Comparison of ENCODE assay signal across 16 cellular contexts in genomic region chr7:99623702-99624447, GRCh38. TPM values are rescaled to one million over a fixed set of nuclear protein-coding genes. Genes with fewer than 3 reads are reported as not detected.
DNase-seq lines count a peak whose midpoint lies in the region; ATAC-seq and TF ChIP-seq lines count a peak whose summit lies in the region.
"Had no signal": no experiment of that assay in that cellular context is flagged by ENCODE, and none has a peak within 500 bp of the region (broad histone marks: within the 10 kb centered on the region; RNA-seq: fewer than 3 reads in every experiment).

No MANE protein-coding gene starts in this region.

- H3K27ac ChIP-seq in DND-41 (ENCODE audit: low read length) (peak overlapping the region; percentile 99), SJSA1 (peak overlapping the region; percentile 64), osteoblast (ENCODE audit: low read depth, low read length) (no peak overlapping the region)
- H3K27ac ChIP-seq: dorsolateral prefrontal cortex, uterus had no signal

- H3K4me1 ChIP-seq in DND-41 (ENCODE audit: insufficient read depth, low read length) (peaks cover 74% of the 10 kb centered on the region), SJSA1 (replicated peaks) (peaks cover 78% of the 10 kb centered on the region), osteoblast (ENCODE audit: insufficient read depth, low read length) (no peaks in the 10 kb centered on the region)
- H3K4me1 ChIP-seq: uterus had no signal

- ATAC-seq in DND-41 (ENCODE audit: insufficient read depth, low read depth) (peak; percentile 21), GM21717 (IDR thresholded peaks at IDR 0.05; ENCODE audit: unreplicated experiment) (no peak)
- peak; percentile 61 for ATAC-seq in activated naive CD8-positive, alpha-beta T cell treated with anti-CD3 and anti-CD28 coated beads, Interleukin-2, amount 50 U/mL, for 24 hours

- TF ChIP-seq CTCF in DND-41 (IDR thresholded peaks at IDR 0.05; ENCODE audit: borderline replicate concordance, extremely low read depth, low read length, poor library complexity, severe bottlenecking) (no peak), GM20000 (IDR thresholded peaks at IDR 0.05; ENCODE audit: extremely low read depth, missing control alignments) (no peak), osteoblast (IDR thresholded peaks at IDR 0.05; ENCODE audit: extremely low read depth, low read depth, low read length) (no peak), chondrocyte (IDR thresholded peaks at IDR 0.05) (no peak)

- peak overlapping the region; percentile 62 for H3K9ac ChIP-seq in DND-41 (ENCODE audit: low read depth, low read length)

- no peaks in the 10 kb centered on the region for H3K27me3 Mint-ChIP-seq in activated naive CD8-positive, alpha-beta T cell treated with anti-CD3 and anti-CD28 coated beads, Interleukin-2, amount 50 U/mL, for 24 hours
- H3K27me3 Mint-ChIP-seq in chondrocyte (ENCODE audit: low read depth) = no peaks in the 10 kb centered on the region
- H3K27me3 Mint-ChIP-seq: B cell had no signal

- H3K9me3 ChIP-seq in DND-41 (ENCODE audit: insufficient read depth, low read length, severe bottlenecking) (no peaks in the 10 kb centered on the region), SJSA1 (replicated peaks) (no peaks in the 10 kb centered on the region), osteoblast (ENCODE audit: low read depth, low read length) (no peaks in the 10 kb centered on the region)
- H3K9me3 ChIP-seq: uterus had no signal

- no peaks in the 10 kb centered on the region for H3K9me3 Mint-ChIP-seq in activated naive CD8-positive, alpha-beta T cell treated with anti-CD3 and anti-CD28 coated beads, Interleukin-2, amount 50 U/mL, for 24 hours
- H3K9me3 Mint-ChIP-seq in chondrocyte (ENCODE audit: low read depth) = no peaks in the 10 kb centered on the region

- H3K36me3 ChIP-seq in DND-41 (ENCODE audit: insufficient read depth, low read length) = peaks cover 97% of the 10 kb centered on the region
- H3K36me3 ChIP-seq in SJSA1 = peaks cover 93% of the 10 kb centered on the region
- peaks cover 88% of the 10 kb centered on the region for H3K36me3 ChIP-seq in osteoblast (ENCODE audit: insufficient read depth, low read length)
- H3K36me3 ChIP-seq: uterus had no signal

- no peaks in the 10 kb centered on the region for H3K27me3 ChIP-seq in DND-41 (ENCODE audit: insufficient read depth, low read length, poor library complexity)
- no peaks in the 10 kb centered on the region for H3K27me3 ChIP-seq in SJSA1 (replicated peaks)
- no peaks in the 10 kb centered on the region for H3K27me3 ChIP-seq in osteoblast (ENCODE audit: insufficient read depth, low read length)
- H3K27me3 ChIP-seq: dorsolateral prefrontal cortex, uterus had no signal

- DNase-seq in DND-41 = no peak
- DNase-seq in SJSA1 (ENCODE audit: low read depth in 1 of 2, low spot score in 2 of 2) = peak in 1 of 2 experiments; percentile 20
- DNase-seq in activated naive CD8-positive, alpha-beta T cell treated with anti-CD3 and anti-CD28 coated beads, Interleukin-2, amount 50 U/mL, for 24 hours = peak; percentile 50
- peak; percentile 12 for DNase-seq in putamen (ENCODE audit: low spot score)
- no peak for DNase-seq in GM20000 (ENCODE audit: low spot score)
- no peak for DNase-seq in osteoblast (ENCODE audit: insufficient read length, low spot score, missing footprints)
- DNase-seq in chondrocyte (ENCODE audit: low spot score) = no peak
- DNase-seq: dorsolateral prefrontal cortex, NCI-H1436, posterior cingulate gyrus, uterus had no signal

- H3K4me1 Mint-ChIP-seq in activated naive CD8-positive, alpha-beta T cell treated with anti-CD3 and anti-CD28 coated beads, Interleukin-2, amount 50 U/mL, for 24 hours = peaks cover 84% of the 10 kb centered on the region
- H3K4me1 Mint-ChIP-seq in chondrocyte (ENCODE audit: low read depth) = peaks cover 5% of the 10 kb centered on the region

- peak overlapping the region; percentile 63 for H3K4me2 ChIP-seq in DND-41 (ENCODE audit: insufficient read depth, low read length)
- H3K4me2 ChIP-seq in osteoblast (ENCODE audit: insufficient read depth, low read length) = no peak overlapping the region

- 0 out of 2 replicates have a peak, but pooled peaks cover 2% of the 10 kb centered on the region for H4K20me1 ChIP-seq in DND-41 (ENCODE audit: insufficient read depth, low read length)
- H4K20me1 ChIP-seq in osteoblast (ENCODE audit: insufficient read depth, low read length) = peaks cover 7% of the 10 kb centered on the region

- H3K4me3 Mint-ChIP-seq in activated naive CD8-positive, alpha-beta T cell treated with anti-CD3 and anti-CD28 coated beads, Interleukin-2, amount 50 U/mL, for 24 hours = peak overlapping the region; percentile 93
- H3K4me3 Mint-ChIP-seq in chondrocyte (ENCODE audit: unreplicated experiment) = no peak overlapping the region
- H3K4me3 Mint-ChIP-seq: B cell had no signal

- peak overlapping the region; percentile 100 for H3K27ac Mint-ChIP-seq in activated naive CD8-positive, alpha-beta T cell treated with anti-CD3 and anti-CD28 coated beads, Interleukin-2, amount 50 U/mL, for 24 hours
- no peak overlapping the region for H3K27ac Mint-ChIP-seq in chondrocyte (ENCODE audit: unreplicated experiment)
- H3K27ac Mint-ChIP-seq: B cell had no signal

- peaks cover 84% of the 10 kb centered on the region for H3K36me3 Mint-ChIP-seq in activated naive CD8-positive, alpha-beta T cell treated with anti-CD3 and anti-CD28 coated beads, Interleukin-2, amount 50 U/mL, for 24 hours (ENCODE audit: low read depth)
- H3K36me3 Mint-ChIP-seq in chondrocyte (ENCODE audit: low read depth) = peaks cover 61% of the 10 kb centered on the region

- H2AFZ ChIP-seq in DND-41 (ENCODE audit: low read depth, low read length) (peak overlapping the region; percentile 9; the same call in 1 of the 2 replicates), osteoblast (ENCODE audit: low read length) (no peak overlapping the region)

- H3K4me3 ChIP-seq in DND-41 (ENCODE audit: low read depth in 1 of 2, low read length in 2 of 2) = peak overlapping the region in 1 of 2 experiments; percentile 53; a peak in 2 of 4 replicates
- no peak overlapping the region for H3K4me3 ChIP-seq in SJSA1
- H3K4me3 ChIP-seq in osteoblast (ENCODE audit: insufficient read depth, low read length) = no peak overlapping the region
- H3K4me3 ChIP-seq: dorsolateral prefrontal cortex, lung, uterus had no signal

- H3K79me2 ChIP-seq in DND-41 (ENCODE audit: insufficient read depth, low read length) (peaks cover 60% of the 10 kb centered on the region), osteoblast (ENCODE audit: insufficient read depth, low read length) (peaks cover 7% of the 10 kb centered on the region)

RNA-seq across cellular contexts. Expression of gene ZSCAN25, which starts 7.1 kb away (rescaled TPM):
- total RNA-seq in SJSA1 (2014; rRNA removed; shearing (Covaris generic)) = 26.9 and 28.3 TPM in 2 replicates
- total RNA-seq in osteoblast (11.9 and 12.7 TPM in 2 replicates), chondrocyte (10.4 to 19.9 TPM (median 14.1 TPM) in 3 replicates)

RNA-seq across cellular contexts. Expression of gene TMEM225B, which starts 25.8 kb away (rescaled TPM):
- 0.41 and 1.1 TPM in 2 replicates for total RNA-seq in SJSA1 (2014; rRNA removed; shearing (Covaris generic))
- total RNA-seq in osteoblast (0.29 and 0.72 TPM in 2 replicates), chondrocyte (0.56 to 1.8 TPM (median 0.75 TPM) in 3 replicates)
- total RNA-seq: G401, HT1080 had no signal

RNA-seq across cellular contexts. Expression of gene CYP3A5, which starts 55.9 kb away (rescaled TPM):
- 0.37 and 1.8 TPM in 2 replicates for total RNA-seq in SJSA1 (2014; rRNA removed; shearing (Covaris generic))
- under 0.01 TPM in 2 replicates for total RNA-seq in osteoblast
- total RNA-seq in chondrocyte = not detected in 3 replicates
- total RNA-seq: B cell, G401 had no signal

Comparison
In these comparisons a context has a peak if more than half of its experiments do, and no peak if none do; other contexts are left out.
1. DNase-seq: peak in activated naive CD8-positive, alpha-beta T cell treated with anti-CD3 and anti-CD28 coated beads, Interleukin-2, amount 50 U/mL, for 24 hours (single experiment) and putamen (single experiment); none in DND-41 (single experiment), GM20000 (single experiment), osteoblast (single experiment) and chondrocyte (single experiment).